ENCODE assay signal across 17 cellular contexts in the genomic region with DNA sequence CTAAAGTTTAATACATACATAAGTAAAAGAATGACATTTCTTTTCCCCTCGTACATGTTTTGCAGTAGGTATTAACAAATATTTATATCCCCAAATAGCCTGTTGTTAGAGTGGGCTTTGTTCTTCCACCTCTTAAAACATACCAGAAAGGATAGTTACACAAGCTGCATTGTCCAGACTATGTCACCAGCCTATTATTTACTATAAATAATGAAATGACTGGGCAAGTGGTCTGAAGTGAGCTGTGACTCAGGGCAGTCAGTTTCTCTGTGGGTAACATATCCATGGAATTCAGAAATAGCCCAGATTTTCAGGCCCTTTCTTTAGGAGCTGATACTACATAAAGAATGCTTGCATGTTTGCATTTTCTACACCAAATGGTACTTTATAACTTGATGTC.
DNase-seq lines count a peak whose midpoint lies in the region; ATAC-seq, FAIRE-seq and TF ChIP-seq lines count a peak whose summit lies in the region.
"Had no signal": no experiment of that assay in that cellular context is flagged by ENCODE, and none has a peak within 500 bp of the region (broad histone marks: within the 10 kb centered on the region; RNA-seq: fewer than 3 reads in every experiment).

No MANE protein-coding gene starts in this region.

- no peaks in the 10 kb centered on the region for H3K36me3 ChIP-seq in bronchial epithelial cell (ENCODE audit: control insufficient read depth, insufficient read depth, low read length)

- H3K36me3 Mint-ChIP-seq in natural killer cell = no peaks in the 10 kb centered on the region
- H3K36me3 Mint-ChIP-seq: CD4-positive, CD25-positive, alpha-beta regulatory T cell had no signal

- H3K27me3 ChIP-seq in bronchial epithelial cell (ENCODE audit: control insufficient read depth, insufficient read depth, low read length) = no peaks in the 10 kb centered on the region

- DNase-seq in DMS153 treated with DMSO at 0.1 percent for 48 hours (lab: John Stamatoyannopoulos, UW; ENCODE audit: unreplicated experiment) = peak; percentile 2
- peak; percentile 37 for DNase-seq in NCI-H748 (lab: John Stamatoyannopoulos, UW; ENCODE audit: unreplicated experiment)
- peak; percentile 0 for DNase-seq in bronchial epithelial cell (ENCODE audit: low read depth)
- peak; percentile 57 for DNase-seq in pons (ENCODE audit: low spot score)
- DNase-seq in central memory CD4-positive, alpha-beta T cell = no peak
- no peak for DNase-seq in stimulated activated CD4-positive, alpha-beta T cell treated with anti-CD3 and anti-CD28 coated beads, Interleukin-2, amount 100 ng/mL, for 48 hours
- DNase-seq in natural killer cell = no peak
- DNase-seq: ACHN; Calu3; CD4-positive, CD25-positive, alpha-beta regulatory T cell; GOT3; NCI-H146; NCI-H2171 treated with DMSO at 0.1 percent for 48 hours; NCI-H510A treated with DMSO at 0.1 percent for 48 hours; SK-N-SH had no signal

- H3K27ac Mint-ChIP-seq in natural killer cell = no peak overlapping the region
- H3K27ac Mint-ChIP-seq: CD4-positive, CD25-positive, alpha-beta regulatory T cell had no signal

- ATAC-seq in HG03175 (IDR thresholded peaks at IDR 0.05; ENCODE audit: unreplicated experiment) (no peak), natural killer cell (no peak)
- ATAC-seq: K562 had no signal

- H3K9me3 Mint-ChIP-seq in natural killer cell = peaks cover 2 to 10% of the 10 kb centered on the region in 2 donors

- H3K4me3 Mint-ChIP-seq in natural killer cell = no peak overlapping the region
- H3K4me3 Mint-ChIP-seq: CD4-positive, CD25-positive, alpha-beta regulatory T cell had no signal

- H3K4me1 Mint-ChIP-seq in natural killer cell = no peaks in the 10 kb centered on the region
- H3K4me1 Mint-ChIP-seq: CD4-positive, CD25-positive, alpha-beta regulatory T cell had no signal

- H3K4me3 ChIP-seq in bronchial epithelial cell (ENCODE audit: low read depth, low read length) = no peak overlapping the region
- H3K4me3 ChIP-seq: K562 had no signal

- no peak for FAIRE-seq in bronchial epithelial cell (lab: Jason Lieb, UNC)
- FAIRE-seq: K562 had no signal

- no peaks in the 10 kb centered on the region for H3K27me3 Mint-ChIP-seq in natural killer cell (ENCODE audit: low read depth in 2 of 2)
- H3K27me3 Mint-ChIP-seq: CD4-positive, CD25-positive, alpha-beta regulatory T cell had no signal

- intact Hi-C loops in natural killer cell (cut with micrococcal nuclease) = no loop called here

- TF ChIP-seq CTCF in bronchial epithelial cell (IDR thresholded peaks at IDR 0.05; ENCODE audit: insufficient read depth, low read length, severe bottlenecking) (no peak), natural killer cell (IDR thresholded peaks at IDR 0.05) (no peak)

Comparison
In these comparisons a context has a peak if more than half of its experiments do, and no peak if none do; other contexts are left out.
1. DNase-seq: peak in DMS153 treated with DMSO at 0.1 percent for 48 hours (single experiment), NCI-H748 (single experiment), bronchial epithelial cell (single experiment) and pons (single experiment); none in central memory CD4-positive, alpha-beta T cell (single experiment), stimulated activated CD4-positive, alpha-beta T cell treated with anti-CD3 and anti-CD28 coated beads, Interleukin-2, amount 100 ng/mL, for 48 hours (0 of 2) and natural killer cell (single experiment).